8 cellular contexts compared by ENCODE assay signal in genomic region chr15:43187544-43188155, GRCh38. TPM values are rescaled to one million over a fixed set of nuclear protein-coding genes. Genes with fewer than 3 reads are reported as not detected.
DNase-seq lines count a peak whose midpoint lies in the region; ATAC-seq, FAIRE-seq and TF ChIP-seq lines count a peak whose summit lies in the region.

No MANE protein-coding gene starts in this region.

- H3K27ac ChIP-seq in DOHH2 (ENCODE audit: low read depth, low read length) = no peak overlapping the region
- no peak overlapping the region for H3K27ac ChIP-seq in lung (ENCODE audit: low read depth in 1 of 2, low read length in 1 of 2)

- H3K9me3 Mint-ChIP-seq in brain = no peaks in the 10 kb centered on the region

- peaks cover 29% of the 10 kb centered on the region for H3K4me1 Mint-ChIP-seq in brain

- H3F3A ChIP-seq in DOHH2 (ENCODE audit: control insufficient read depth, insufficient read depth) = peaks cover 22% of the 10 kb centered on the region

- peaks cover 8% of the 10 kb centered on the region for H3K27me3 Mint-ChIP-seq in brain

- FAIRE-seq in A204.1 (lab: Jason Lieb, UNC) = peak; percentile 98

- TF ChIP-seq CTCF in DOHH2 (IDR thresholded peaks at IDR 0.05; ENCODE audit: low read depth, low read length, poor library complexity, severe bottlenecking) (peak; percentile 62), brain (conservative IDR thresholded peaks at IDR 0.05) (peak; percentile 67 to 72), lung (IDR thresholded peaks at IDR 0.05; ENCODE audit: control extremely low read depth, extremely low read depth) (peak; percentile 28)

- H3K27ac Mint-ChIP-seq in brain = peak overlapping the region in 2 of 5 experiments; percentile 70 to 78

- peaks cover 17% of the 10 kb centered on the region for H3K79me2 ChIP-seq in DOHH2 (ENCODE audit: control insufficient read depth, low read length)

- DNase-seq in NCI-H460 (ENCODE audit: extremely low read depth, low read depth) (peak; percentile 30), lung (ENCODE audit: low spot score) (no peak), retina (no peak)

- H3K36me3 ChIP-seq in DOHH2 (ENCODE audit: control insufficient read depth, low read length) (peaks cover 53% of the 10 kb centered on the region), lung (ENCODE audit: control insufficient read depth in 2 of 2, insufficient read depth in 2 of 2, low read length in 2 of 2) (peaks cover 16 to 17% of the 10 kb centered on the region in 2 donors)

- peak overlapping the region; percentile 85 for H3K4me2 ChIP-seq in DOHH2 (ENCODE audit: low read length)

- H4K20me1 ChIP-seq in DOHH2 (ENCODE audit: control insufficient read depth, insufficient read depth, low read depth, low read length) = no peaks in the 10 kb centered on the region

- peak overlapping the region; percentile 45 to 97 (median 80) for H3K4me3 Mint-ChIP-seq in brain

- 79 to 83% methylated on average over 2 of the region's 2 CpGs for WGBS in lung, 2 donors

- H3K4me1 ChIP-seq in DOHH2 (ENCODE audit: control insufficient read depth, low read length) = peaks cover 15% of the 10 kb centered on the region
- H3K4me1 ChIP-seq in lung (ENCODE audit: control insufficient read depth in 2 of 2, insufficient read depth in 2 of 2, low read length in 2 of 2) = peaks cover 1 to 10% of the 10 kb centered on the region in 2 donors

- H3K27me3 ChIP-seq in DOHH2 (ENCODE audit: control insufficient read depth, low read length) = no peaks in the 10 kb centered on the region
- no peaks in the 10 kb centered on the region for H3K27me3 ChIP-seq in lung (ENCODE audit: control insufficient read depth, insufficient read depth)

- H3K9me3 ChIP-seq in DOHH2 (ENCODE audit: control insufficient read depth, insufficient read depth, low read length) = no peaks in the 10 kb centered on the region
- H3K9me3 ChIP-seq in lung (ENCODE audit: control insufficient read depth in 2 of 2, insufficient read depth in 1 of 2, low read length in 1 of 2) = no peaks in the 10 kb centered on the region

- H3K36me3 Mint-ChIP-seq in brain = peaks cover 14% of the 10 kb centered on the region

- H3K4me3 ChIP-seq in DOHH2 (ENCODE audit: low read length) (peak overlapping the region; percentile 94; the same call in 1 of the 2 replicates), lung (no peak overlapping the region)

- no peaks in the 10 kb centered on the region for H3K9me2 ChIP-seq in DOHH2 (replicated peaks; ENCODE audit: control insufficient read depth, low read length)

- no peak for ATAC-seq in lung (ENCODE audit: insufficient read depth, low FRiP score)
- no peak for ATAC-seq in GM21619 (IDR thresholded peaks at IDR 0.05; ENCODE audit: unreplicated experiment)
- no peak for ATAC-seq in GM21825 (IDR thresholded peaks at IDR 0.05; ENCODE audit: unreplicated experiment)

RNA-seq across cellular contexts. Expression of gene CCNDBP1, which starts 2.4 kb away (rescaled TPM):
- 50.6 and 53.4 TPM in 2 replicates for total RNA-seq in NCI-H460 (2014; rRNA removed; shearing (Covaris generic))
- 22.5 and 39.8 TPM in 2 replicates for polyA plus RNA-seq in NCI-H460 (2014; cell fraction: nucleus; rRNA removed)
- polyA plus RNA-seq in brain (ENCODE audit: insufficient read depth, low read depth, low replicate concordance) = 42.1 TPM
- total RNA-seq in lung = 10 to 100 TPM; 50.6 to 68.6 TPM
- 10 to 100 TPM; 29.8 to 73.4 TPM for polyA plus RNA-seq in lung

RNA-seq across cellular contexts. Expression of gene EPB42, which starts 33.2 kb away (rescaled TPM):
- not detected in 2 replicates for total RNA-seq in NCI-H460 (2014; rRNA removed; shearing (Covaris generic))
- not detected in 2 replicates for polyA plus RNA-seq in NCI-H460 (2014; cell fraction: nucleus; rRNA removed)
- polyA plus RNA-seq in brain (ENCODE audit: insufficient read depth, low read depth, low replicate concordance) = not detected
- total RNA-seq in lung = 10 to 100 TPM in 1 of 2 donors, under 1 TPM in 1; 0.18 to 11.1 TPM
- polyA plus RNA-seq in lung = under 1 TPM in 1 of 2 donors, not detected in 1; 0.03 TPM

RNA-seq across cellular contexts. Expression of gene TMEM62, which starts 54.3 kb away (rescaled TPM):
- total RNA-seq in NCI-H460 (2014; rRNA removed; shearing (Covaris generic)) = 20.1 and 23.2 TPM in 2 replicates
- polyA plus RNA-seq in NCI-H460 (2014; cell fraction: nucleus; rRNA removed) = 23.9 and 30.3 TPM in 2 replicates
- polyA plus RNA-seq in brain (ENCODE audit: insufficient read depth, low read depth, low replicate concordance) = 7.6 TPM
- total RNA-seq in lung = 10 to 100 TPM; 25.0 to 25.7 TPM
- polyA plus RNA-seq in lung = 10 to 100 TPM; 15.1 to 18.2 TPM
